1 cellular context compared by ENCODE assay signal in genomic region chr17:75505152-75505409, GRCh38.
TF ChIP-seq lines count a peak whose summit lies in the region.

No MANE protein-coding gene starts in this region.

TF ChIP-seq in GM12878, 131 proteins besides CTCF, POLR2A, EP300 and RAD21:
- TF ChIP-seq IRF4 (IDR thresholded peaks at IDR 0.05; ENCODE audit: low read depth, low read length) (no peak), CBX3 (IDR thresholded peaks at IDR 0.05; ENCODE audit: borderline replicate concordance, low read depth) (no peak), ZNF687 (IDR thresholded peaks at IDR 0.05) (no peak), PAX5 (IDR thresholded peaks at IDR 0.05; ENCODE audit: borderline replicate concordance, low read depth, low read length) (no peak)
